Comparison of ENCODE assay signal across 20 cellular contexts in the genomic region with DNA sequence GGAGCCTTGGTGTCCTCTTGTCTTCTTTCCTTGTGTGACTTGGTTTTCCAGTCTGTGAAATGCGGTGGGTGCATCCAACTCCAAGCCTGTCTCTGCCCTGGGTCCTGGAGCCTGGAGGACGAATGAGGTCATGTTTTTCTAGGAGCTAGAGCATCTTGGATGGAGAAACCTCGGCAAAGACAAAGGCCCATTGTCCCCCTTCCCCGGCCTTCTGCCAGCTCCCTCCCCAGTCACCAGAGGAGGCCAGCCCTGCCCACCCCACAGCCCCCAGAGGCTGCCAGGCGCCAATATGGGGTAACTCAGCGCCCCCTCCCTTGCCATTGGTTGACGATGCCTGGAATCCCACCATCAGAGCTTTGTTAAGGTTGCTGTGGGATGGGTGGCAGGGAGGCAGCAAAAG. TPM values are rescaled to one million over a fixed set of nuclear protein-coding genes. Genes with fewer than 3 reads are reported as not detected.
DNase-seq lines count a peak whose midpoint lies in the region; TF ChIP-seq lines count a peak whose summit lies in the region.
"Had no signal": no experiment of that assay in that cellular context is flagged by ENCODE, and none has a peak within 500 bp of the region (broad histone marks: within the 10 kb centered on the region; RNA-seq: fewer than 3 reads in every experiment).

No MANE protein-coding gene starts in this region.

- TF ChIP-seq CTCF in HEK293 (tag by site-specific recombination; IDR thresholded peaks at IDR 0.05) (no peak), chondrocyte (IDR thresholded peaks at IDR 0.05) (no peak), ascending aorta (IDR thresholded peaks at IDR 0.05) (no peak)

- H3K36me3 ChIP-seq in HEK293 (ENCODE audit: control insufficient read depth in 2 of 2, insufficient read depth in 1 of 2, low read length in 2 of 2): no peaks in the 10 kb centered on the region
- no peaks in the 10 kb centered on the region for H3K36me3 ChIP-seq in ascending aorta

- no peak overlapping the region for H3K4me3 Mint-ChIP-seq in chondrocyte (ENCODE audit: unreplicated experiment)
- H3K4me3 Mint-ChIP-seq: activated CD8-positive, alpha-beta memory T cell treated with anti-CD3 and anti-CD28 coated beads, Interleukin-2, amount 10 ng/mL, durations not matched to agents 7 days and 5 days; dendritic cell treated with granulocyte-macrophage colony-stimulating factor and Interleukin-4, amounts not matched to agents 40 ng/mL and 50 ng/mL, for 4 days; immature natural killer cell had no signal

- no peaks in the 10 kb centered on the region for H3K4me1 ChIP-seq in HEK293 (ENCODE audit: control insufficient read depth, insufficient read depth, low read length)
- H3K4me1 ChIP-seq in ascending aorta: no peaks in the 10 kb centered on the region
- H3K4me1 ChIP-seq: sigmoid colon had no signal

- peaks cover 3% of the 10 kb centered on the region for H3K4me1 Mint-ChIP-seq in chondrocyte (ENCODE audit: low read depth)
- H3K4me1 Mint-ChIP-seq: immature natural killer cell had no signal

- no peak overlapping the region for H3K27ac ChIP-seq in HEK293 (ENCODE audit: extremely low read depth, low read depth, low read length)
- H3K27ac ChIP-seq in ascending aorta: no peak overlapping the region
- H3K27ac ChIP-seq: epithelial cell of prostate, gastroesophageal sphincter, sigmoid colon had no signal

- H3K9me3 ChIP-seq in HEK293 (ENCODE audit: control insufficient read depth, insufficient read depth, low read depth, low read length) (no peaks in the 10 kb centered on the region), ascending aorta (no peaks in the 10 kb centered on the region)
- H3K9me3 ChIP-seq: body of pancreas, gastroesophageal sphincter, sigmoid colon had no signal

- H3K27ac Mint-ChIP-seq in chondrocyte (ENCODE audit: unreplicated experiment): peak overlapping the region; percentile 36
- H3K27ac Mint-ChIP-seq: dendritic cell treated with granulocyte-macrophage colony-stimulating factor and Interleukin-4, amounts not matched to agents 40 ng/mL and 50 ng/mL, for 4 days; immature natural killer cell had no signal

- CTCF ChIA-PET in HEK293 (lab: Yijun Ruan, JAX): no interaction called here

- POLR2A ChIA-PET in HEK293 (lab: Yijun Ruan, JAX): interaction anchor here (1.5 kb wide), 1 partner anchor 12 kb away, joined by 5 read pairs; no protein-coding TSS in a partner anchor

- DNase-seq in chondrocyte (ENCODE audit: low spot score): no peak
- DNase-seq in hippocampal formation (lab: John Stamatoyannopoulos, UW): peak; percentile 65 to 72
- DNase-seq in retina: peak; percentile 44
- DNase-seq in NCI-H2107 treated with DMSO at 0.1 percent for 48 hours (lab: John Stamatoyannopoulos, UW; ENCODE audit: unreplicated experiment): no peak
- DNase-seq in ascending aorta (ENCODE audit: low spot score in 2 of 2): no peak
- no peak for DNase-seq in COLO668 (lab: John Stamatoyannopoulos, UW; ENCODE audit: unreplicated experiment)
- DNase-seq in DMS53 (lab: John Stamatoyannopoulos, UW): no peak
- DNase-seq: activated CD8-positive, alpha-beta memory T cell treated with anti-CD3 and anti-CD28 coated beads, Interleukin-2, amount 10 ng/mL, durations not matched to agents 7 days and 5 days; activated gamma-delta T cell; body of pancreas; Calu3; immature natural killer cell; NCI-H187 treated with DMSO at 0.1 percent for 48 hours; NCI-H510A treated with DMSO at 0.1 percent for 48 hours; sigmoid colon; stimulated activated CD4-positive, alpha-beta T cell treated with anti-CD3 and anti-CD28 coated beads, Interleukin-2, amount 100 ng/mL, for 24 hours had no signal

- H3K4me3 ChIP-seq in HEK293 (ENCODE audit: low read depth, low read length): no peak overlapping the region
- no peak overlapping the region for H3K4me3 ChIP-seq in ascending aorta
- H3K4me3 ChIP-seq: body of pancreas, gastroesophageal sphincter, sigmoid colon had no signal

- H3K36me3 Mint-ChIP-seq in chondrocyte (ENCODE audit: low read depth): peaks cover 2% of the 10 kb centered on the region
- H3K36me3 Mint-ChIP-seq: activated CD8-positive, alpha-beta memory T cell treated with anti-CD3 and anti-CD28 coated beads, Interleukin-2, amount 10 ng/mL, durations not matched to agents 7 days and 5 days had no signal

- no peaks in the 10 kb centered on the region for H3K27me3 Mint-ChIP-seq in chondrocyte (ENCODE audit: low read depth)
- H3K27me3 Mint-ChIP-seq: activated CD8-positive, alpha-beta memory T cell treated with anti-CD3 and anti-CD28 coated beads, Interleukin-2, amount 10 ng/mL, durations not matched to agents 7 days and 5 days; dendritic cell treated with granulocyte-macrophage colony-stimulating factor and Interleukin-4, amounts not matched to agents 40 ng/mL and 50 ng/mL, for 4 days had no signal

- no peaks in the 10 kb centered on the region for H3K9me3 Mint-ChIP-seq in chondrocyte (ENCODE audit: low read depth)
- H3K9me3 Mint-ChIP-seq: dendritic cell treated with granulocyte-macrophage colony-stimulating factor and Interleukin-4, amounts not matched to agents 40 ng/mL and 50 ng/mL, for 4 days; immature natural killer cell had no signal

- intact Hi-C loops in ascending aorta (cut with DNase I): no loop called here

- no peaks in the 10 kb centered on the region for H3K27me3 ChIP-seq in ascending aorta
- H3K27me3 ChIP-seq: body of pancreas, gastroesophageal sphincter, sigmoid colon had no signal

TF ChIP-seq in HEK293, 187 proteins besides CTCF, POLR2A, EP300 and RAD21:
- TF ChIP-seq, protein P1, sequence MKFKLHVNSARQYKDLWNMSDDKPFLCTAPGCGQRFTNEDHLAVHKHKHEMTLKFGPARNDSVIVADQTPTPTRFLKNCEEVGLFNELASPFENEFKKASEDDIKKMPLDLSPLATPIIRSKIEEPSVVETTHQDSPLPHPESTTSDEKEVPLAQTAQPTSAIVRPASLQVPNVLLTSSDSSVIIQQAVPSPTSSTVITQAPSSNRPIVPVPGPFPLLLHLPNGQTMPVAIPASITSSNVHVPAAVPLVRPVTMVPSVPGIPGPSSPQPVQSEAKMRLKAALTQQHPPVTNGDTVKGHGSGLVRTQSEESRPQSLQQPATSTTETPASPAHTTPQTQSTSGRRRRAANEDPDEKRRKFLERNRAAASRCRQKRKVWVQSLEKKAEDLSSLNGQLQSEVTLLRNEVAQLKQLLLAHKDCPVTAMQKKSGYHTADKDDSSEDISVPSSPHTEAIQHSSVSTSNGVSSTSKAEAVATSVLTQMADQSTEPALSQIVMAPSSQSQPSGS (tag by site-specific recombination; IDR thresholded peaks at IDR 0.05; ENCODE audit: low read depth): 0 out of 2 replicates have a peak, but pooled peaks have one; percentile 11
- no peak for TF ChIP-seq ZNF266 (tag by site-specific recombination; IDR thresholded peaks at IDR 0.05; ENCODE audit: low read depth)

RNA-seq across cellular contexts. Expression of gene KCTD7, which starts 40.4 kb away (rescaled TPM):
- total RNA-seq in chondrocyte: 16.4 to 22.6 TPM (median 21.5 TPM) in 3 replicates
- total RNA-seq in ascending aorta: 12.5 TPM

Comparison
In these comparisons a context has a peak if more than half of its experiments do, and no peak if none do; other contexts are left out.
1. DNase-seq: peak in hippocampal formation (2 of 2) and retina (single experiment); none in chondrocyte (single experiment), NCI-H2107 treated with DMSO at 0.1 percent for 48 hours (single experiment), ascending aorta (0 of 2), COLO668 (single experiment) and DMS53 (single experiment).